In the genomic region with DNA sequence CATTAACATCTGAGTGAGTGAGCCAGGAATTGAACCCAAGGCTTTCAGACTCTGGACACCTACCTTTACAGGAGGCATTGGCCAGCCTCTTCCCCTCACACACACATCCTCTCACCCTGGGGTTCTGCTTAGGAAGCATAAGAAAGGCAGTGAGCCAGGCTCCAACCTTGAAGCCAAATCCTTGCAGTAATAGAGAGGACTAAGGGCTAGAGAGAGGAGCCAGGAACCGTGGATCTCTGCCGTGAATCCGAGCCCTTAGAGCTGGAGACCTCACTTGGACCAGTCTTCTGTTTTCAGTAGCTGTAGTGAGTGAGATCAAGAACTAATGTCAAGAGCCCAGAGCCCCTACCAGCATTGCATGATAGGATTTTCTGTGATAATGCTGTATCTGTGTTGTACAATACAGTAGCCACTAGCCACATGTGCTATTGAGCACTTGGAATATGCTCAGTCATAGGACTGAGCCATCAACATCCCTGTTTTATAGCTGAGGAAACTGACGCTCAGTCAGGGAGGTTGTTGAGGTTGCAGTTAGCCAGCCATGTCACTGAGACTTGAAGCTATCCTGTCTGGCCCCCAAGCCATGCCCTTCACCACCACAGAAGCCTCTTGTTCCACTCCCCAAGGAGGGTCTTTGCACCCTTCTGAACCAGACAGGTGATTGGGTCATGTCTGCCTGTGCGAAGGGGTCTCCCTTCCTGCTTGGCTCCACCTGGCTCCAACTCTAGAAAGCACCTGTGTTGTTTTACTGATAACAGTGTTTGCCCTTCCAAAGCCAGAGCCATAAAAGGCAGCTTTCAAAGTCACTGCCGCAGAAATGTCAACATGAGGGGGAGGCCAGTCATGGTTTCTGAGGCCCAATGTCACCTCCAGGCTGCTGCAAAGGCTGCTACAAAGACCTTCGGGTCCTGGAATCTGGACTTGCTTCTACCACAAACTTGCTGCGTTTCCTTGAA, we compare ENCODE assay signal across 9 cellular contexts.
DNase-seq lines count a peak whose midpoint lies in the region; ATAC-seq and TF ChIP-seq lines count a peak whose summit lies in the region.
"Had no signal": no experiment of that assay in that cellular context is flagged by ENCODE, and none has a peak within 500 bp of the region (broad histone marks: within the 10 kb centered on the region; RNA-seq: fewer than 3 reads in every experiment).

No MANE protein-coding gene starts in this region.

- H3K9me3 ChIP-seq in transverse colon: no peaks in the 10 kb centered on the region

- peaks cover 12 to 54% (median 40%) of the 10 kb centered on the region in 4 donors for H3K4me1 ChIP-seq in transverse colon

- intact Hi-C loops in activated CD4-positive, alpha-beta memory T cell treated with anti-CD3 and anti-CD28 coated beads for 36 hours (cut with micrococcal nuclease): no loop called here
- intact Hi-C loops in transverse colon (cut with DNase I; ENCODE audit: low total_unique reads): no loop called here

- peak overlapping the region; percentile 49 to 75 (median 65) for H3K27ac ChIP-seq in transverse colon

- TF ChIP-seq CTCF in transverse colon (IDR thresholded peaks at IDR 0.05) (no peak), endothelial cell (IDR thresholded peaks at IDR 0.05; ENCODE audit: unreplicated experiment) (no peak)

- TF ChIP-seq EP300 in transverse colon (IDR thresholded peaks at IDR 0.05; ENCODE audit: low read depth): peak; percentile 25

- H3K4me1 Mint-ChIP-seq in activated CD4-positive, alpha-beta memory T cell treated with anti-CD3 and anti-CD28 coated beads for 36 hours (ENCODE audit: low read depth): peaks cover 19% of the 10 kb centered on the region
- H3K4me1 Mint-ChIP-seq in activated CD4-positive, alpha-beta memory T cell treated with anti-CD3 and anti-CD28 coated beads, Interleukin-2, amount 10 ng/mL, durations not matched to agents 7 days and 5 days: peaks cover 24% of the 10 kb centered on the region
- H3K4me1 Mint-ChIP-seq in T-helper 1 cell treated with Interleukin-12 subunit alpha and Interleukin-12 subunit beta and Interleukin-4 antibody, amounts not matched to agents 30 μg/mL and 1 μg/mL, for 36 hours (ENCODE audit: low read depth): peaks cover 58% of the 10 kb centered on the region
- H3K4me1 Mint-ChIP-seq in endothelial cell (ENCODE audit: unreplicated experiment): peaks cover 18% of the 10 kb centered on the region

- H3K9me3 Mint-ChIP-seq in activated CD4-positive, alpha-beta memory T cell treated with anti-CD3 and anti-CD28 coated beads for 36 hours: no peaks in the 10 kb centered on the region
- no peaks in the 10 kb centered on the region for H3K9me3 Mint-ChIP-seq in activated CD4-positive, alpha-beta memory T cell treated with anti-CD3 and anti-CD28 coated beads, Interleukin-2, amount 10 ng/mL, durations not matched to agents 7 days and 5 days
- H3K9me3 Mint-ChIP-seq in T-helper 1 cell treated with Interleukin-12 subunit alpha and Interleukin-12 subunit beta and Interleukin-4 antibody, amounts not matched to agents 30 μg/mL and 1 μg/mL, for 36 hours: peaks cover 4% of the 10 kb centered on the region
- no peaks in the 10 kb centered on the region for H3K9me3 Mint-ChIP-seq in endothelial cell (ENCODE audit: unreplicated experiment)

- CTCF ChIA-PET in activated CD4-positive, alpha-beta memory T cell treated with anti-CD3 and anti-CD28 coated beads for 36 hours (lab: Charles Lee): no interaction called here
- CTCF ChIA-PET in activated CD4-positive, alpha-beta memory T cell treated with anti-CD3 and anti-CD28 coated beads, Interleukin-2, amount 10 ng/mL, durations not matched to agents 7 days and 5 days (lab: Charles Lee): no interaction called here

- H3K27me3 Mint-ChIP-seq in activated CD4-positive, alpha-beta memory T cell treated with anti-CD3 and anti-CD28 coated beads for 36 hours: peaks cover 2% of the 10 kb centered on the region
- H3K27me3 Mint-ChIP-seq in activated CD4-positive, alpha-beta memory T cell treated with anti-CD3 and anti-CD28 coated beads, Interleukin-2, amount 10 ng/mL, durations not matched to agents 7 days and 5 days: peaks cover 1% of the 10 kb centered on the region
- H3K27me3 Mint-ChIP-seq in T-helper 1 cell treated with Interleukin-12 subunit alpha and Interleukin-12 subunit beta and Interleukin-4 antibody, amounts not matched to agents 30 μg/mL and 1 μg/mL, for 36 hours (ENCODE audit: low read depth): no peaks in the 10 kb centered on the region
- peaks cover 1% of the 10 kb centered on the region for H3K27me3 Mint-ChIP-seq in endothelial cell (ENCODE audit: unreplicated experiment)

- WGBS in transverse colon (ENCODE audit: low coverage in 1 of 2), 2 donors: 35% methylated on average over 8 of the region's 8 CpGs; no CpG with 5 or more reads in 1 of the 2 donors

- POLR2A ChIA-PET in activated CD4-positive, alpha-beta memory T cell treated with anti-CD3 and anti-CD28 coated beads for 36 hours (lab: Charles Lee): no interaction called here
- POLR2A ChIA-PET in activated CD4-positive, alpha-beta memory T cell treated with anti-CD3 and anti-CD28 coated beads, Interleukin-2, amount 10 ng/mL, durations not matched to agents 7 days and 5 days (lab: Charles Lee): interaction anchor here (1.3 kb wide), 1 partner anchor 27 kb away, joined by 3 read pairs; no protein-coding TSS in a partner anchor

- no peaks in the 10 kb centered on the region for H3K27me3 ChIP-seq in transverse colon
- H3K27me3 ChIP-seq: brain microvascular endothelial cell had no signal

- no peaks in the 10 kb centered on the region for H3K36me3 Mint-ChIP-seq in activated CD4-positive, alpha-beta memory T cell treated with anti-CD3 and anti-CD28 coated beads for 36 hours
- no peaks in the 10 kb centered on the region for H3K36me3 Mint-ChIP-seq in activated CD4-positive, alpha-beta memory T cell treated with anti-CD3 and anti-CD28 coated beads, Interleukin-2, amount 10 ng/mL, durations not matched to agents 7 days and 5 days (ENCODE audit: low read depth)
- H3K36me3 Mint-ChIP-seq in T-helper 1 cell treated with Interleukin-12 subunit alpha and Interleukin-12 subunit beta and Interleukin-4 antibody, amounts not matched to agents 30 μg/mL and 1 μg/mL, for 36 hours (ENCODE audit: low read depth): peaks cover 24% of the 10 kb centered on the region
- H3K36me3 Mint-ChIP-seq in endothelial cell (ENCODE audit: low read depth, unreplicated experiment): no peaks in the 10 kb centered on the region

- peak; percentile 77 for ATAC-seq in left lobe of liver
- ATAC-seq in GM19452 (IDR thresholded peaks at IDR 0.05; ENCODE audit: unreplicated experiment): no peak

- no peaks in the 10 kb centered on the region for H3K36me3 ChIP-seq in transverse colon
- H3K36me3 ChIP-seq: brain microvascular endothelial cell had no signal

- in situ Hi-C loops in transverse colon (cut with MboI; ENCODE audit: low pct_ligation_motif_present in 1 of 4, low pct_unique_long_range_greater_than_20kb in 1 of 4, low sequenced_read_pairs in 3 of 4): loop anchor here in 1 of 4 donors (10.0 kb wide), 1 partner anchor 100 kb away; the partner anchor contains the start of gene JUN

- peak; percentile 20 for DNase-seq in activated CD4-positive, alpha-beta memory T cell treated with anti-CD3 and anti-CD28 coated beads for 36 hours
- no peak for DNase-seq in activated CD4-positive, alpha-beta memory T cell treated with anti-CD3 and anti-CD28 coated beads, Interleukin-2, amount 10 ng/mL, durations not matched to agents 7 days and 5 days
- DNase-seq in left lobe of liver (ENCODE audit: low spot score) (peak; percentile 76), transverse colon (peak; percentile 81), endothelial cell (ENCODE audit: low spot score) (no peak), foreskin melanocyte (no peak)
- DNase-seq: brain microvascular endothelial cell had no signal

- TF ChIP-seq POLR2A in transverse colon (IDR thresholded peaks at IDR 0.05): no peak

- H3K4me3 ChIP-seq in transverse colon: no peak overlapping the region

- H3K4me3 Mint-ChIP-seq in activated CD4-positive, alpha-beta memory T cell treated with anti-CD3 and anti-CD28 coated beads for 36 hours: no peak overlapping the region
- H3K4me3 Mint-ChIP-seq in activated CD4-positive, alpha-beta memory T cell treated with anti-CD3 and anti-CD28 coated beads, Interleukin-2, amount 10 ng/mL, durations not matched to agents 7 days and 5 days: no peak overlapping the region
- H3K4me3 Mint-ChIP-seq in T-helper 1 cell treated with Interleukin-12 subunit alpha and Interleukin-12 subunit beta and Interleukin-4 antibody, amounts not matched to agents 30 μg/mL and 1 μg/mL, for 36 hours: peak overlapping the region; percentile 21
- no peak overlapping the region for H3K4me3 Mint-ChIP-seq in endothelial cell (ENCODE audit: unreplicated experiment)

- no peak overlapping the region for H3K27ac Mint-ChIP-seq in activated CD4-positive, alpha-beta memory T cell treated with anti-CD3 and anti-CD28 coated beads for 36 hours
- H3K27ac Mint-ChIP-seq in activated CD4-positive, alpha-beta memory T cell treated with anti-CD3 and anti-CD28 coated beads, Interleukin-2, amount 10 ng/mL, durations not matched to agents 7 days and 5 days: no peak overlapping the region
- peak overlapping the region; percentile 87 for H3K27ac Mint-ChIP-seq in T-helper 1 cell treated with Interleukin-12 subunit alpha and Interleukin-12 subunit beta and Interleukin-4 antibody, amounts not matched to agents 30 μg/mL and 1 μg/mL, for 36 hours
- H3K27ac Mint-ChIP-seq in endothelial cell (ENCODE audit: unreplicated experiment): no peak overlapping the region

Comparison
In these comparisons a context has a peak if more than half of its experiments do, and no peak if none do; other contexts are left out.
1. DNase-seq: peak in activated CD4-positive, alpha-beta memory T cell treated with anti-CD3 and anti-CD28 coated beads for 36 hours (single experiment), left lobe of liver (single experiment) and transverse colon (single experiment); none in activated CD4-positive, alpha-beta memory T cell treated with anti-CD3 and anti-CD28 coated beads, Interleukin-2, amount 10 ng/mL, durations not matched to agents 7 days and 5 days (single experiment), endothelial cell (single experiment) and foreskin melanocyte (single experiment).